In the genomic region with DNA sequence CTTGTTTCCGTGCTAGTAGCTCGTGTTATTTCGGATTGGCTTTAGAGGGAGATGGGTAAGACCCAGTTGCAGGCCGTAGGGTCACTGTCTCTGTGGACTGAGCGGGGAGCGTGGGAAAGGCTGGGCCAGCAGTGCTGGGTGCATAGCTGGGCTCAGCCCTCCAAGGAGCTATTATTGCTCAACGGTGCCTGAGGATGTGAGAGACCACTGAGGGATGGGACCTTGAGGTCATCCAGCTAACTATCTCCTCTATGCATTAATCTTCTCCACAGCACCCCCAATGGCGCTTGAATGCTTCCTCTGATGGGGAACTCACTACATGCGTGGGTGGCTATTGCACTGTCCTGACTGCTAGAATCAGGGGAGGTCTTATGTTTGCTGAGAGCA, we compare ENCODE assay signal across 24 cellular contexts.
DNase-seq lines count a peak whose midpoint lies in the region; ATAC-seq, FAIRE-seq and TF ChIP-seq lines count a peak whose summit lies in the region.
"Had no signal": no experiment of that assay in that cellular context is flagged by ENCODE, and none has a peak within 500 bp of the region (broad histone marks: within the 10 kb centered on the region; RNA-seq: fewer than 3 reads in every experiment).

No MANE protein-coding gene starts in this region.

- H3K9me3 Mint-ChIP-seq in astrocyte (ENCODE audit: unreplicated experiment) = peaks cover 5% of the 10 kb centered on the region
- H3K9me3 Mint-ChIP-seq: activated T-cell treated with anti-CD3 and anti-CD28 coated beads, Interleukin-2, amount 50 U/mL, for 24 hours; T-cell had no signal

- no peaks in the 10 kb centered on the region for H3K36me3 ChIP-seq in HEK293 (ENCODE audit: control insufficient read depth in 2 of 2, insufficient read depth in 1 of 2, low read length in 2 of 2)
- no peaks in the 10 kb centered on the region for H3K36me3 ChIP-seq in astrocyte (ENCODE audit: insufficient read depth, low read length)
- H3K36me3 ChIP-seq in left ventricle myocardium inferior = no peaks in the 10 kb centered on the region
- H3K36me3 ChIP-seq: ovary, WERI-Rb-1 had no signal

- H3K27me3 ChIP-seq in astrocyte (ENCODE audit: insufficient read depth, low read length) (no peaks in the 10 kb centered on the region), left ventricle myocardium inferior (ENCODE audit: low read depth) (peaks cover 79% of the 10 kb centered on the region)
- H3K27me3 ChIP-seq: body of pancreas, ovary, testis had no signal

- POLR2A ChIA-PET in HEK293 (lab: Yijun Ruan, JAX) = interaction anchor here (0.9 kb wide), 1 partner anchor 134 kb away, joined by 3 read pairs; no protein-coding TSS in a partner anchor

- H3K4me2 ChIP-seq in astrocyte (ENCODE audit: low read length) = no peak overlapping the region

- no peaks in the 10 kb centered on the region for H4K20me1 ChIP-seq in astrocyte (ENCODE audit: insufficient read depth, low read length)

- FAIRE-seq in astrocyte (lab: Jason Lieb, UNC) = no peak
- FAIRE-seq: keratinocyte had no signal

- H2AFZ ChIP-seq in astrocyte (ENCODE audit: low read depth, low read length) = no peak overlapping the region

- CTCF ChIA-PET in HEK293 (lab: Yijun Ruan, JAX) = interaction anchor here (0.6 to 1.0 kb wide), 2 partner anchors 131 to 571 kb away, joined by 3 to 4 read pairs; no protein-coding TSS in a partner anchor

- intact Hi-C loops in left ventricle myocardium inferior (cut with micrococcal nuclease) (no loop called here), posterior vena cava (cut with DNase I) (no loop called here)

- no peaks in the 10 kb centered on the region for H3K79me2 ChIP-seq in astrocyte (ENCODE audit: insufficient read depth, low read length)

- DNase-seq in astrocyte (ENCODE audit: low read depth) (no peak), left ventricle myocardium inferior (no peak), posterior vena cava (ENCODE audit: low spot score) (peak; percentile 68), NCI-H2081 treated with DMSO at 0.1 percent for 48 hours (lab: John Stamatoyannopoulos, UW) (no peak)
- DNase-seq: activated CD4-positive, alpha-beta T cell treated with anti-CD3 and anti-CD28 coated beads, Interleukin-2, amount 50 U/mL, for 48 hours; activated naive CD4-positive, alpha-beta T cell treated with anti-CD3 and anti-CD28 coated beads, Interleukin-2, amount 50 U/mL, for 16 hours; activated T-cell treated with anti-CD3 and anti-CD28 coated beads, Interleukin-2, amount 50 U/mL, for 24 hours; hippocampal formation; Kasumi-1; NCI-H1417 treated with DMSO at 0.1 percent for 48 hours; NK-92 treated with Interleukin-12 subunit alpha and Interleukin-12 subunit beta, amount 100 ng/mL, for 24 hours; ovary; RPMI8226; stimulated activated CD4-positive, alpha-beta T cell treated with anti-CD3 and anti-CD28 coated beads, Interleukin-4, amount 100 ng/mL, for 24 hours; T-cell; testis; WERI-Rb-1 had no signal

- H3K4me1 Mint-ChIP-seq in astrocyte (ENCODE audit: low read depth, unreplicated experiment) = peaks cover 29% of the 10 kb centered on the region
- H3K4me1 Mint-ChIP-seq: T-cell had no signal

- peak overlapping the region; percentile 25 for H3K9ac ChIP-seq in astrocyte (ENCODE audit: low read length)

- no peak overlapping the region for H3K27ac ChIP-seq in HEK293 (ENCODE audit: extremely low read depth, low read depth, low read length)
- H3K27ac ChIP-seq in astrocyte (ENCODE audit: low read depth, low read length) = peak overlapping the region; percentile 38
- H3K27ac ChIP-seq in left ventricle myocardium inferior (replicated peaks) = peak overlapping the region; percentile 27
- H3K27ac ChIP-seq: body of pancreas, ovary, testis, WERI-Rb-1 had no signal

- no peak overlapping the region for H3K27ac Mint-ChIP-seq in astrocyte (ENCODE audit: unreplicated experiment)
- H3K27ac Mint-ChIP-seq: activated T-cell treated with anti-CD3 and anti-CD28 coated beads, Interleukin-2, amount 50 U/mL, for 24 hours; T-cell had no signal

- TF ChIP-seq CTCF in HEK293 (tag by site-specific recombination; IDR thresholded peaks at IDR 0.05) = no peak
- no peak for TF ChIP-seq CTCF in astrocyte (IDR thresholded peaks at IDR 0.05; ENCODE audit: insufficient read depth, low read depth, low read length)
- TF ChIP-seq CTCF in left ventricle myocardium inferior (IDR thresholded peaks at IDR 0.05; ENCODE audit: borderline replicate concordance) = no peak

- ATAC-seq in HG02571 (IDR thresholded peaks at IDR 0.05; ENCODE audit: unreplicated experiment) = no peak
- ATAC-seq in HG02678 (IDR thresholded peaks at IDR 0.05; ENCODE audit: unreplicated experiment) = no peak
- no peak for ATAC-seq in HG03565 (IDR thresholded peaks at IDR 0.05; ENCODE audit: unreplicated experiment)
- ATAC-seq: esophagus mucosa, T-cell had no signal

- H3K4me1 ChIP-seq in HEK293 (ENCODE audit: control insufficient read depth, insufficient read depth, low read length) = no peaks in the 10 kb centered on the region
- H3K4me1 ChIP-seq in astrocyte (ENCODE audit: insufficient read depth, low read length) = peaks cover 31% of the 10 kb centered on the region
- H3K4me1 ChIP-seq in left ventricle myocardium inferior = peaks cover under 1% of the 10 kb centered on the region
- H3K4me1 ChIP-seq: body of pancreas, testis had no signal

- H3K36me3 Mint-ChIP-seq in astrocyte (ENCODE audit: low read depth, unreplicated experiment) = no peaks in the 10 kb centered on the region
- H3K36me3 Mint-ChIP-seq: T-cell had no signal

- no peaks in the 10 kb centered on the region for H3K9me3 ChIP-seq in HEK293 (ENCODE audit: control insufficient read depth, insufficient read depth, low read depth, low read length)
- peaks cover 8% of the 10 kb centered on the region for H3K9me3 ChIP-seq in astrocyte (ENCODE audit: insufficient read depth, low read depth, low read length)
- H3K9me3 ChIP-seq in left ventricle myocardium inferior (replicated peaks) = peaks cover 4% of the 10 kb centered on the region
- H3K9me3 ChIP-seq: body of pancreas, testis had no signal

- H3K4me3 Mint-ChIP-seq in astrocyte (ENCODE audit: unreplicated experiment) = no peak overlapping the region
- H3K4me3 Mint-ChIP-seq: activated T-cell treated with anti-CD3 and anti-CD28 coated beads, Interleukin-2, amount 50 U/mL, for 24 hours; T-cell had no signal

- H3K4me3 ChIP-seq in HEK293 (ENCODE audit: low read depth, low read length) = no peak overlapping the region
- no peak overlapping the region for H3K4me3 ChIP-seq in astrocyte (ENCODE audit: insufficient read depth, low read depth, low read length)
- H3K4me3 ChIP-seq in left ventricle myocardium inferior = no peak overlapping the region
- H3K4me3 ChIP-seq: body of pancreas, ovary, testis had no signal

- peaks cover 15% of the 10 kb centered on the region for H3K27me3 Mint-ChIP-seq in astrocyte (ENCODE audit: low read depth, unreplicated experiment)

TF ChIP-seq in HEK293, 187 proteins besides CTCF, POLR2A, EP300 and RAD21:
- TF ChIP-seq ZNF2 (tag by site-specific recombination; IDR thresholded peaks at IDR 0.05) = no peak
- TF ChIP-seq, protein P1, sequence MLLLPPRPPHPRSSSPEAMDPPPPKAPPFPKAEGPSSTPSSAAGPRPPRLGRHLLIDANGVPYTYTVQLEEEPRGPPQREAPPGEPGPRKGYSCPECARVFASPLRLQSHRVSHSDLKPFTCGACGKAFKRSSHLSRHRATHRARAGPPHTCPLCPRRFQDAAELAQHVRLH (tag by site-specific recombination; IDR thresholded peaks at IDR 0.05) = peak; percentile 49; the same call in 1 of the 2 replicates
- no peak for TF ChIP-seq ZNF133 (tag by site-specific recombination; IDR thresholded peaks at IDR 0.05)
- no peak for TF ChIP-seq ZNF843 (tag by site-specific recombination; IDR thresholded peaks at IDR 0.05)
- no peak for TF ChIP-seq ZNF530 (tag by site-specific recombination; IDR thresholded peaks at IDR 0.05; ENCODE audit: low read depth)
- TF ChIP-seq ZNF362 (tag by site-specific recombination; IDR thresholded peaks at IDR 0.05) = no peak
- TF ChIP-seq, protein P2, sequence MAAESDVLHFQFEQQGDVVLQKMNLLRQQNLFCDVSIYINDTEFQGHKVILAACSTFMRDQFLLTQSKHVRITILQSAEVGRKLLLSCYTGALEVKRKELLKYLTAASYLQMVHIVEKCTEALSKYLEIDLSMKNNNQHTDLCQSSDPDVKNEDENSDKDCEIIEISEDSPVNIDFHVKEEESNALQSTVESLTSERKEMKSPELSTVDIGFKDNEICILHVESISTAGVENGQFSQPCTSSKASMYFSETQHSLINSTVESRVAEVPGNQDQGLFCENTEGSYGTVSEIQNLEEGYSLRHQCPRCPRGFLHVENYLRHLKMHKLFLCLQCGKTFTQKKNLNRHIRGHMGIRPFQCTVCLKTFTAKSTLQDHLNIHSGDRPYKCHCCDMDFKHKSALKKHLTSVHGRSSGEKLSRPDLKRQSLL (tag by site-specific recombination; IDR thresholded peaks at IDR 0.05) = no peak
- TF ChIP-seq ZNF701 (tag by site-specific recombination; IDR thresholded peaks at IDR 0.05) = no peak
